Comparison of ENCODE assay signal across 8 cellular contexts in the genomic region with DNA sequence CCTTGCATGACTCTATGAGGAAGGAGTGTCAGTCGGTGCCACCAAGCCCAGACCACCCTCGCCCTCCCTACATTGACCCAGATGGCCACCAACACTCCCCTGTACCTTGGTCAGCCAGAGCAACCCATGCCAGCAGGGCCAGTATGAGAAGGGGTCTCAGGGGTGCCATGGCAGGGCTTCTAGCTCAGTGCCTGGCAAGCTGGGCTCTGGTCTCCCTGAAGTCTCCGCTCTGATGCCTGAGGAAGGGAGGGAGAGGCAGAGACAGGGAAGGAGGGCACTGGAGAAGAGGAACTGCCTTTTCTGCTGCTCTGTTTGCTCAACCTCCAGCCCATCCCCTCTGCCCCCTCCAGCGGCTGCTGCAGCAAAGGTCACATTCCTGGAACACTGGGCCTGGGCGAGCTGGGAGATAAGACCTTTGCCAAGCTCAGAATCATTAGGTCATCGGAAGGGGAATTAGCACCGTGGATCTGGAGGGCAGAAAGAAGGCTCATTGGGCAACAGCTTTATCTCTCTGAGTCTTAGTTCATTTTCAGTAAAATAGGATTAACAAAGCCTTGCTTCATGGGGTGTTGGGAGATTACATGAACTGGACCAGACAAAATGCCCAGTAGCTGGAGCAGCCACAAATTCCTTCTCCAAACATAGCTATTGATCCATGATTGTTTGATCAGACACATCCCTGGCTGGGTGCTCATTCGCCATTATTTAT. TPM values are rescaled to one million over a fixed set of nuclear protein-coding genes. Genes with fewer than 3 reads are reported as not detected.
A peak's percentile ranks its signal among the peaks of the same experiment; 100 is the strongest.
DNase-seq lines count a peak whose midpoint lies in the region; ATAC-seq and TF ChIP-seq lines count a peak whose summit lies in the region.

A gene with protein sequence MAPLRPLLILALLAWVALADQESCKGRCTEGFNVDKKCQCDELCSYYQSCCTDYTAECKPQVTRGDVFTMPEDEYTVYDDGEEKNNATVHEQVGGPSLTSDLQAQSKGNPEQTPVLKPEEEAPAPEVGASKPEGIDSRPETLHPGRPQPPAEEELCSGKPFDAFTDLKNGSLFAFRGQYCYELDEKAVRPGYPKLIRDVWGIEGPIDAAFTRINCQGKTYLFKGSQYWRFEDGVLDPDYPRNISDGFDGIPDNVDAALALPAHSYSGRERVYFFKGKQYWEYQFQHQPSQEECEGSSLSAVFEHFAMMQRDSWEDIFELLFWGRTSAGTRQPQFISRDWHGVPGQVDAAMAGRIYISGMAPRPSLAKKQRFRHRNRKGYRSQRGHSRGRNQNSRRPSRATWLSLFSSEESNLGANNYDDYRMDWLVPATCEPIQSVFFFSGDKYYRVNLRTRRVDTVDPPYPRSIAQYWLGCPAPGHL (minus strand): TSS at position 273 of the 709 bp plus-strand sequence. CDS start 104 bp downstream, at position 169.

- H3K27ac ChIP-seq in foreskin keratinocyte, result no peak within 1 kb of the TSS

- H3K27me3 Mint-ChIP-seq in activated CD8-positive, alpha-beta memory T cell treated with anti-CD3 and anti-CD28 coated beads, Interleukin-2, amount 10 ng/mL, durations not matched to agents 7 days and 5 days, result no peaks in the 10 kb centered on the region
- H3K27me3 Mint-ChIP-seq in neural crest cell (ENCODE audit: low read depth), result peaks cover 2% of the 10 kb centered on the region

- peak within 1 kb of the TSS; percentile 82 for H3K4me3 Mint-ChIP-seq in activated CD8-positive, alpha-beta memory T cell treated with anti-CD3 and anti-CD28 coated beads, Interleukin-2, amount 10 ng/mL, durations not matched to agents 7 days and 5 days
- H3K4me3 Mint-ChIP-seq in neural crest cell, result peak within 1 kb of the TSS; percentile 90

- H3K27ac Mint-ChIP-seq in activated CD8-positive, alpha-beta memory T cell treated with anti-CD3 and anti-CD28 coated beads, Interleukin-2, amount 10 ng/mL, durations not matched to agents 7 days and 5 days, result peak within 1 kb of the TSS; percentile 73
- peak within 1 kb of the TSS; percentile 75 for H3K27ac Mint-ChIP-seq in neural crest cell (ENCODE audit: unreplicated experiment)

- H3K4me1 Mint-ChIP-seq in activated CD8-positive, alpha-beta memory T cell treated with anti-CD3 and anti-CD28 coated beads, Interleukin-2, amount 10 ng/mL, durations not matched to agents 7 days and 5 days, result peaks cover 20% of the 10 kb centered on the region
- peaks cover 35% of the 10 kb centered on the region for H3K4me1 Mint-ChIP-seq in neural crest cell

- TF ChIP-seq CTCF in neural crest cell (conservative IDR thresholded peaks at IDR 0.05), result no peak
- TF ChIP-seq CTCF in foreskin keratinocyte (conservative IDR thresholded peaks at IDR 0.05), result no peak

- H3K27me3 ChIP-seq in foreskin keratinocyte, result peaks cover 35% of the 10 kb centered on the region

- DNase-seq in activated CD8-positive, alpha-beta memory T cell treated with anti-CD3 and anti-CD28 coated beads, Interleukin-2, amount 10 ng/mL, durations not matched to agents 7 days and 5 days, result no peak
- no peak for DNase-seq in activated CD8-positive, alpha-beta memory T cell treated with anti-CD3 and anti-CD28 coated beads, Interleukin-2, amount 50 U/mL, for 48 hours
- DNase-seq in erythroblast (lab: John Stamatoyannopoulos, UW), result peak; percentile 26 to 27
- DNase-seq in neural crest cell (ENCODE audit: low read depth, low spot score), result peak; percentile 16
- no peak for DNase-seq in foreskin keratinocyte
- DNase-seq in germinal center (ENCODE audit: low spot score), result no peak

- TF ChIP-seq POLR2A in erythroblast (IDR thresholded peaks at IDR 0.05; ENCODE audit: low read length), result no peak

- CTCF ChIA-PET in activated CD8-positive, alpha-beta memory T cell treated with anti-CD3 and anti-CD28 coated beads, Interleukin-2, amount 10 ng/mL, durations not matched to agents 7 days and 5 days (lab: Charles Lee), result interaction anchor here (1.6 kb wide), 2 partner anchors 13 to 16 kb away, joined by 3 to 5 read pairs; partner anchors contain the start of gene POLDIP2

- H3K36me3 Mint-ChIP-seq in activated CD8-positive, alpha-beta memory T cell treated with anti-CD3 and anti-CD28 coated beads, Interleukin-2, amount 10 ng/mL, durations not matched to agents 7 days and 5 days, result no peaks in the 10 kb centered on the region
- H3K36me3 Mint-ChIP-seq in neural crest cell (ENCODE audit: low read depth), result peaks cover 2% of the 10 kb centered on the region

- no peak for ATAC-seq in activated CD8-positive, alpha-beta memory T cell treated with anti-CD3 and anti-CD28 coated beads, Interleukin-2, amount 10 ng/mL, durations not matched to agents 7 days and 5 days
- ATAC-seq in SK-N-SH treated with all-trans-retinoic acid at 6 μM for 48 hours (peak; percentile 2; the same call in 2 of the 3 replicates), foreskin keratinocyte (no peak), HG02610 (IDR thresholded peaks at IDR 0.05; ENCODE audit: unreplicated experiment) (no peak)

- no peaks in the 10 kb centered on the region for H3K9me3 Mint-ChIP-seq in activated CD8-positive, alpha-beta memory T cell treated with anti-CD3 and anti-CD28 coated beads, Interleukin-2, amount 10 ng/mL, durations not matched to agents 7 days and 5 days (ENCODE audit: low read depth)
- no peaks in the 10 kb centered on the region for H3K9me3 Mint-ChIP-seq in neural crest cell

- H3K4me1 ChIP-seq in foreskin keratinocyte, result no peaks in the 10 kb centered on the region

TF ChIP-seq in SK-N-SH treated with all-trans-retinoic acid at 6 μM for 48 hours, 23 proteins besides CTCF, POLR2A, EP300 and RAD21:
- TF ChIP-seq ARNTL (CRISPR knock-in tag; IDR thresholded peaks at IDR 0.05; ENCODE audit: borderline replicate concordance, low read depth) (no peak), OSR1 (CRISPR knock-in tag; IDR thresholded peaks at IDR 0.05) (no peak), BACH2 (CRISPR knock-in tag; IDR thresholded peaks at IDR 0.05; ENCODE audit: borderline replicate concordance) (no peak), ISL1 (CRISPR knock-in tag; IDR thresholded peaks at IDR 0.05) (peak; percentile 19), ESRRG (CRISPR knock-in tag; IDR thresholded peaks at IDR 0.05) (no peak), GLIS3 (CRISPR knock-in tag; IDR thresholded peaks at IDR 0.05) (no peak), CREB5 (CRISPR knock-in tag; IDR thresholded peaks at IDR 0.05; ENCODE audit: low read depth) (peak; percentile 10; the same call in 1 of the 2 replicates)

RNA-seq across cellular contexts. Expression of the gene that starts here (rescaled TPM):
- total RNA-seq in activated CD8-positive, alpha-beta memory T cell treated with anti-CD3 and anti-CD28 coated beads, Interleukin-2, amount 10 ng/mL, durations not matched to agents 7 days and 5 days, result under 1 TPM; 0.18 to 0.26 TPM
- total RNA-seq in neural crest cell, result 0.40 and 0.68 TPM in 2 replicates
- not detected in 2 replicates for total RNA-seq in foreskin keratinocyte
- 0.03 TPM in 1 of 2 replicates, not detected in the other for polyA plus RNA-seq in foreskin keratinocyte

Comparison
In these comparisons a context has a peak if more than half of its experiments do, and no peak if none do; other contexts are left out.
1. Peak in DNase-seq in neural crest cell; RNA of the gene not detected or under 1 TPM.
2. DNase-seq: peak in erythroblast (2 of 2); none in activated CD8-positive, alpha-beta memory T cell treated with anti-CD3 and anti-CD28 coated beads, Interleukin-2, amount 10 ng/mL, durations not matched to agents 7 days and 5 days (single experiment), activated CD8-positive, alpha-beta memory T cell treated with anti-CD3 and anti-CD28 coated beads, Interleukin-2, amount 50 U/mL, for 48 hours (single experiment), foreskin keratinocyte (0 of 2) and germinal center (single experiment).